Comparison of ENCODE assay signal across 7 cellular contexts in genomic region chr16:55703003-55704001, GRCh38. TPM values are rescaled to one million over a fixed set of nuclear protein-coding genes. Genes with fewer than 3 reads are reported as not detected.
A peak's percentile ranks its signal among the peaks of the same experiment; 100 is the strongest.
DNase-seq lines count a peak whose midpoint lies in the region; ATAC-seq, FAIRE-seq and TF ChIP-seq lines count a peak whose summit lies in the region.

No MANE protein-coding gene starts in this region.

- peak; percentile 22 for DNase-seq in DND-41
- DNase-seq in HT-29 (ENCODE audit: low spot score): peak; percentile 64
- DNase-seq in SIG-M5 treated with dmso at 0.1 percent for 504 hours (lab: John Stamatoyannopoulos, UW; ENCODE audit: unreplicated experiment): peak; percentile 66
- DNase-seq in esophagus squamous epithelium (lab: John Stamatoyannopoulos, UW): no peak
- no peak for DNase-seq in pancreas
- no peak for DNase-seq in effector memory CD4-positive, alpha-beta T cell
- DNase-seq in stimulated activated CD4-positive, alpha-beta T cell treated with anti-CD3 and anti-CD28 coated beads, Interleukin-4, amount 100 ng/mL, for 24 hours: no peak

- WGBS in esophagus squamous epithelium, 2 donors: 36 to 38% methylated on average over 8 to 10 of the region's 10 CpGs
- 35 to 44% methylated on average over 10 of the region's 10 CpGs for WGBS in pancreas, 2 donors

- no peak overlapping the region for H2AFZ ChIP-seq in DND-41 (ENCODE audit: low read depth, low read length)

- no peaks in the 10 kb centered on the region for H4K20me1 ChIP-seq in DND-41 (ENCODE audit: insufficient read depth, low read length)

- H3K4me1 ChIP-seq in DND-41 (ENCODE audit: insufficient read depth, low read length): peaks cover 5% of the 10 kb centered on the region; the same call in 1 of the 2 replicates
- peaks cover 0 to 6% (median 0%) of the 10 kb centered on the region in 3 donors for H3K4me1 ChIP-seq in esophagus squamous epithelium
- H3K4me1 ChIP-seq in pancreas: no peaks in the 10 kb centered on the region
- no peaks in the 10 kb centered on the region for H3K4me1 ChIP-seq in effector memory CD4-positive, alpha-beta T cell (ENCODE audit: control insufficient read depth, insufficient read depth, low read length, poor library complexity, severe bottlenecking)

- H3K4me3 ChIP-seq in DND-41 (ENCODE audit: low read depth in 1 of 2, low read length in 2 of 2) (no peak overlapping the region), esophagus squamous epithelium (no peak overlapping the region), pancreas (no peak overlapping the region)
- no peak overlapping the region for H3K4me3 ChIP-seq in effector memory CD4-positive, alpha-beta T cell (ENCODE audit: insufficient read depth, low read depth, low read length, poor library complexity, severe bottlenecking)

- no peak for FAIRE-seq in pancreas (lab: Jason Lieb, UNC)

- H3K36me3 ChIP-seq in DND-41 (ENCODE audit: insufficient read depth, low read length) (no peaks in the 10 kb centered on the region), esophagus squamous epithelium (no peaks in the 10 kb centered on the region), pancreas (no peaks in the 10 kb centered on the region)
- H3K36me3 ChIP-seq in effector memory CD4-positive, alpha-beta T cell (ENCODE audit: control insufficient read depth, insufficient read depth, low read length): no peaks in the 10 kb centered on the region

- ATAC-seq in DND-41 (ENCODE audit: insufficient read depth, low read depth): peak; percentile 64
- peak in 3 of 4 donors; percentile 41 to 56 (median 50) for ATAC-seq in pancreas

- H3K27ac ChIP-seq in DND-41 (ENCODE audit: low read length) (no peak overlapping the region), esophagus squamous epithelium (no peak overlapping the region), pancreas (no peak overlapping the region)
- H3K27ac ChIP-seq in effector memory CD4-positive, alpha-beta T cell (ENCODE audit: insufficient read depth, low read length, poor library complexity, severe bottlenecking): no peak overlapping the region

- intact Hi-C loops in esophagus squamous epithelium (cut with DNase I): loop anchor here (2.0 kb wide), 1 partner anchor 239 kb away; no protein-coding TSS in a partner anchor
- intact Hi-C loops in pancreas (cut with DNase I): loop anchor here in 2 of 3 donors (5.0 to 10.0 kb wide), 2 partner anchors 159 to 236 kb away; no protein-coding TSS in a partner anchor

- H3K4me2 ChIP-seq in DND-41 (ENCODE audit: insufficient read depth, low read length): no peak overlapping the region

- H3K9ac ChIP-seq in DND-41 (ENCODE audit: low read depth, low read length): no peak overlapping the region

- H3K9me3 ChIP-seq in DND-41 (ENCODE audit: insufficient read depth, low read length, severe bottlenecking): no peaks in the 10 kb centered on the region
- H3K9me3 ChIP-seq in esophagus squamous epithelium: no peaks in the 10 kb centered on the region
- H3K9me3 ChIP-seq in pancreas: no peaks in the 10 kb centered on the region
- no peaks in the 10 kb centered on the region for H3K9me3 ChIP-seq in effector memory CD4-positive, alpha-beta T cell (ENCODE audit: control insufficient read depth, low read length)

- no peaks in the 10 kb centered on the region for H3K79me2 ChIP-seq in DND-41 (ENCODE audit: insufficient read depth, low read length)

- peaks cover 13% of the 10 kb centered on the region for H3K27me3 ChIP-seq in DND-41 (ENCODE audit: insufficient read depth, low read length, poor library complexity)
- H3K27me3 ChIP-seq in esophagus squamous epithelium: peaks cover 0 to 8% (median 0%) of the 10 kb centered on the region in 4 donors
- H3K27me3 ChIP-seq in pancreas: no peaks in the 10 kb centered on the region
- no peaks in the 10 kb centered on the region for H3K27me3 ChIP-seq in effector memory CD4-positive, alpha-beta T cell (replicated peaks; ENCODE audit: control insufficient read depth, insufficient read depth, low read length, poor library complexity, severe bottlenecking)

- TF ChIP-seq POLR2A in esophagus squamous epithelium (IDR thresholded peaks at IDR 0.05): no peak

- TF ChIP-seq CTCF in DND-41 (IDR thresholded peaks at IDR 0.05; ENCODE audit: borderline replicate concordance, extremely low read depth, low read length, poor library complexity, severe bottlenecking): peak; percentile 63
- peak in 5 of 6 experiments; percentile 40 to 64 (median 51) for TF ChIP-seq CTCF in esophagus squamous epithelium (IDR thresholded peaks at IDR 0.05)
- peak in 2 of 4 donors; percentile 13 to 18 for TF ChIP-seq CTCF in pancreas (IDR thresholded peaks at IDR 0.05)

RNA-seq across cellular contexts. Expression of gene SLC6A2, which starts 47.5 kb away (rescaled TPM):
- not detected in 2 replicates for total RNA-seq in HT-29 (2014; rRNA removed; shearing (Covaris generic))
- total RNA-seq in esophagus squamous epithelium (under 1 TPM in 2 of 4 donors, not detected in 2; 0.18 to 0.76 TPM), pancreas (under 1 TPM in 2 of 6 donors, not detected in 4; 0.09 to 0.25 TPM)
- under 1 TPM in 1 of 2 donors, not detected in 1; 0.52 TPM for polyA plus RNA-seq in pancreas

Comparison
In these comparisons a context has a peak if more than half of its experiments do, and no peak if none do; other contexts are left out.
1. DNase-seq: peak in DND-41 (single experiment), HT-29 (single experiment) and SIG-M5 treated with dmso at 0.1 percent for 504 hours (single experiment); none in esophagus squamous epithelium (single experiment), pancreas (0 of 6), effector memory CD4-positive, alpha-beta T cell (0 of 3) and stimulated activated CD4-positive, alpha-beta T cell treated with anti-CD3 and anti-CD28 coated beads, Interleukin-4, amount 100 ng/mL, for 24 hours (single experiment).